Comparison of ENCODE assay signal across 25 cellular contexts in the genomic region with DNA sequence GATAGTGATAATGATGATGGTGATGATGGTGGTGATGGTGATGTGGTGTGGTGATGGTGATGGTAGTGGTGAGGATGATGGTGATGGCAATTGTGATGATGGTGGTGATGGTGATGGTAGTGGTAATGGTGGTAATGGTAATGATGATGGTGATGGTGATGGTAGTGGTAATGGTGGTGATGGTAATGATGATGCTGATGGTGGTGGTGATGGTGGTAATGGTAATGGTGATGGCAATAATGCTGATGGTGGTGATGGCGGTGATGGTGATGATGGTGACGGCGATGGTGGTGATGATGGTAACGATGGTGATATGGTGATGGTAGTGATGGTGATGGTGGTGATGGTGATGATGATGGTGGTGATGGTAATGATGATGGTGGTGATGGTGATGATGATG. TPM values are rescaled to one million over a fixed set of nuclear protein-coding genes. Genes with fewer than 3 reads are reported as not detected.
"Had no signal": no experiment of that assay in that cellular context is flagged by ENCODE, and none has a peak within 500 bp of the region (broad histone marks: within the 10 kb centered on the region; RNA-seq: fewer than 3 reads in every experiment).

No MANE protein-coding gene starts in this region.

- H3K4me1 ChIP-seq: SJSA1 had no signal

- H3K27me3 ChIP-seq: MG63, SJSA1 had no signal

- ATAC-seq: T-cell had no signal

- DNase-seq: KBM-7, MG63, NCI-H1092, NCI-H1105 treated with DMSO at 0.1 percent for 48 hours, NCI-H1417 treated with DMSO at 0.1 percent for 48 hours, NCI-H146, NCI-H1694 treated with DMSO at 0.1 percent for 48 hours, NCI-H1930, NCI-H2081, NCI-H2171, NCI-H226, NCI-H446, NCI-H510A, NCI-H524 treated with DMSO at 0.1 percent for 48 hours, NCI-H69, NCI-H774, Right ventricle myocardium superior, RPMI8226, SIG-M5, SW 1271, T-cell had no signal

- H3K4me3 ChIP-seq: MG63, SJSA1, SK-N-MC had no signal

- H3K36me3 ChIP-seq: MG63, SJSA1 had no signal

- H3K27ac ChIP-seq: HL-60, SJSA1, SK-N-MC had no signal

- H3K9me3 ChIP-seq: MG63, SJSA1 had no signal

- FAIRE-seq: RCC 7860 had no signal

RNA-seq across cellular contexts. Expression of a gene that starts 45.0 kb away (rescaled TPM):
- total RNA-seq: SJSA1, T-cell had no signal
